In genomic region chr2:174333017-174333501, GRCh38 we compare ENCODE assay signal across 1 cellular context.
TF ChIP-seq lines count a peak whose summit lies in the region.

No MANE protein-coding gene starts in this region.

TF ChIP-seq in GM23338, 12 proteins besides CTCF, POLR2A, EP300 and RAD21 (continued from another document):
- no peak for TF ChIP-seq ETS1 (IDR thresholded peaks at IDR 0.05)
